Comparison of ENCODE assay signal across 20 cellular contexts in the genomic region with DNA sequence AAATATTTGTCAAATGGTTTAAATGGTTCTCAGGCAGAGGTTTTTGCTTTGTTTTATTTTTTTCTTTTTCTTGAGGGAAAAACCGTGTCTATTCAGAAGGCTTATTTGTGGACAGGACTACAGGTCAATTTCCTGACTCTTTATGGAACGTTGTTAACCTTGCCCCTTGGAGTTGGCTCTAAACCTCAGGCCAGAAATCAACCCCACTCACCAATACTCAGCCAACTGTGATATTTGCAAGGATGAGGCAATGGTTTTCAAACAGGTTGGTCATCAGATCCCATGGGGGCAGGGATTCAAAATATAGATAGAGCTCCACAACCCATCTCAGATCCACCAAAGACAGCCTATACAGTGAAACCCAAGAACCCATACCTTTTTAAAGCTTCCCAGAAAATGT. TPM values are rescaled to one million over a fixed set of nuclear protein-coding genes. Genes with fewer than 3 reads are reported as not detected.
A peak's percentile ranks its signal among the peaks of the same experiment; 100 is the strongest.
DNase-seq lines count a peak whose midpoint lies in the region; ATAC-seq, FAIRE-seq and TF ChIP-seq lines count a peak whose summit lies in the region.
"Had no signal": no experiment of that assay in that cellular context is flagged by ENCODE, and none has a peak within 500 bp of the region (broad histone marks: within the 10 kb centered on the region; RNA-seq: fewer than 3 reads in every experiment).

No MANE protein-coding gene starts in this region.

- H2AFZ ChIP-seq in hepatocyte, result no peak overlapping the region

- no peaks in the 10 kb centered on the region for H4K20me1 ChIP-seq in hepatocyte (ENCODE audit: insufficient read depth, poor library complexity, severe bottlenecking)

- H3K27ac ChIP-seq in right atrium auricular region, result peak overlapping the region; percentile 32 to 87
- peak overlapping the region; percentile 81 for H3K27ac ChIP-seq in hepatocyte
- H3K27ac ChIP-seq in psoas muscle, result peak overlapping the region; percentile 70
- peak overlapping the region; percentile 70 to 71 for H3K27ac ChIP-seq in aorta (ENCODE audit: low read depth in 1 of 2, low read length in 2 of 2)

- H3K9me3 ChIP-seq in right atrium auricular region (no peaks in the 10 kb centered on the region), hepatocyte (ENCODE audit: low read depth) (no peaks in the 10 kb centered on the region), psoas muscle (no peaks in the 10 kb centered on the region), aorta (ENCODE audit: control insufficient read depth, low read length) (no peaks in the 10 kb centered on the region)

- intact Hi-C loops in Right ventricle myocardium inferior (cut with DNase I), result no loop called here
- intact Hi-C loops in psoas muscle (cut with DNase I), result no loop called here
- intact Hi-C loops in aorta (cut with DNase I), result no loop called here

- no peak for FAIRE-seq in HTR-8/SVneo (lab: Jason Lieb, UNC)
- FAIRE-seq: GM12892 had no signal

- H3K36me3 ChIP-seq in right atrium auricular region, result no peaks in the 10 kb centered on the region
- H3K36me3 ChIP-seq in hepatocyte (replicated peaks; ENCODE audit: insufficient read depth, low read depth), result no peaks in the 10 kb centered on the region
- no peaks in the 10 kb centered on the region for H3K36me3 ChIP-seq in psoas muscle (ENCODE audit: insufficient read depth in 1 of 2, low read depth in 1 of 2)
- H3K36me3 ChIP-seq in aorta (ENCODE audit: control insufficient read depth in 1 of 2, insufficient read depth in 2 of 2, low read length in 1 of 2), result no peaks in the 10 kb centered on the region

- peaks cover 0 to 86% of the 10 kb centered on the region in 2 donors for H3K4me1 ChIP-seq in right atrium auricular region
- H3K4me1 ChIP-seq in hepatocyte (ENCODE audit: insufficient read depth), result peaks cover 46% of the 10 kb centered on the region
- peaks cover 82% of the 10 kb centered on the region for H3K4me1 ChIP-seq in psoas muscle
- peaks cover 6 to 9% of the 10 kb centered on the region in 2 donors for H3K4me1 ChIP-seq in aorta (ENCODE audit: control insufficient read depth in 1 of 2, insufficient read depth in 2 of 2, low read length in 2 of 2)

- no peaks in the 10 kb centered on the region for H3K9me2 ChIP-seq in hepatocyte (replicated peaks; ENCODE audit: insufficient read depth)

- 43% methylated on average over 2 of the region's 2 CpGs for WGBS in hepatocyte (ENCODE audit: low lambda C conversion rate, missing lambda C conversion rate)
- 17 to 47% (median 30%) methylated on average over 2 of the region's 2 CpGs for WGBS in psoas muscle, 3 donors
- WGBS in aorta, 2 donors, result 10 to 15% methylated on average over 2 of the region's 2 CpGs

- H3K4me3 ChIP-seq in right atrium auricular region (no peak overlapping the region), hepatocyte (no peak overlapping the region), psoas muscle (no peak overlapping the region), aorta (ENCODE audit: low read length in 2 of 2) (no peak overlapping the region)

- no peak overlapping the region for H3K4me2 ChIP-seq in hepatocyte

- H3K79me2 ChIP-seq in hepatocyte, result peaks cover 90% of the 10 kb centered on the region

- DNase-seq in right atrium auricular region (ENCODE audit: low spot score) (no peak), Right ventricle myocardium inferior (ENCODE audit: missing footprints) (no peak), hepatocyte (ENCODE audit: low spot score) (no peak), psoas muscle (no peak), aorta (no peak), HTR-8/SVneo (ENCODE audit: insufficient read length, low spot score) (no peak)
- DNase-seq: activated CD4-positive, alpha-beta T cell treated with anti-CD3 and anti-CD28 coated beads for 48 hours; activated CD8-positive, alpha-beta memory T cell treated with anti-CD3 and anti-CD28 coated beads, Interleukin-2, amount 50 U/mL, for 4 hours; activated effector memory CD4-positive, alpha-beta T cell treated with Interleukin-2 at 50 U/mL for 16 hours; C1 segment of cervical spinal cord; caudate nucleus; effector CD8-positive, alpha-beta T cell; GF-D8; NCI-H1417 treated with DMSO at 0.1 percent for 48 hours; nucleus accumbens; stimulated activated CD4-positive, alpha-beta T cell treated with anti-CD3 and anti-CD28 coated beads, Interleukin-1b, Interleukin-23, amount 100 ng/mL, for 48 hours had no signal

- TF ChIP-seq CTCF in right atrium auricular region (IDR thresholded peaks at IDR 0.05) (no peak), hepatocyte (IDR thresholded peaks at IDR 0.05; ENCODE audit: poor library complexity) (no peak), psoas muscle (IDR thresholded peaks at IDR 0.05) (no peak)

- ATAC-seq in Right ventricle myocardium inferior, result no peak
- ATAC-seq in psoas muscle, result no peak
- no peak for ATAC-seq in aorta (ENCODE audit: low FRiP score)
- no peak for ATAC-seq in HG02885 (IDR thresholded peaks at IDR 0.05; ENCODE audit: poor library complexity, unreplicated experiment)
- ATAC-seq in HG03135 (IDR thresholded peaks at IDR 0.05; ENCODE audit: unreplicated experiment), result no peak
- ATAC-seq: sciatic nerve had no signal

- H3K27me3 ChIP-seq in right atrium auricular region (no peaks in the 10 kb centered on the region), hepatocyte (no peaks in the 10 kb centered on the region), psoas muscle (ENCODE audit: insufficient read depth in 3 of 3, low read length in 2 of 3) (no peaks in the 10 kb centered on the region), aorta (ENCODE audit: control insufficient read depth in 1 of 2, insufficient read depth in 2 of 2, low read length in 1 of 2) (no peaks in the 10 kb centered on the region)

RNA-seq across cellular contexts. Expression of gene PDLIM1, which starts 10.2 kb away (rescaled TPM):
- total RNA-seq in right atrium auricular region (100 to 1,000 TPM; 126 to 130 TPM), Right ventricle myocardium inferior (273 TPM), hepatocyte (58.2 and 61.0 TPM in 2 replicates), psoas muscle (100 to 1,000 TPM; 267 to 504 (median 329) TPM), aorta (100 to 1,000 TPM; 243 to 273 TPM)
- polyA plus RNA-seq in hepatocyte (176 TPM in 2 replicates), psoas muscle (100 to 1,000 TPM in 2 of 3 donors, 10 to 100 TPM in 1; 97.3 to 493 (median 311) TPM), aorta (100 to 1,000 TPM; 159 to 232 TPM)
